Comparison of ENCODE assay signal across 9 cellular contexts in genomic region chr10:112526130-112526529, GRCh38.
A peak's percentile ranks its signal among the peaks of the same experiment; 100 is the strongest.
DNase-seq lines count a peak whose midpoint lies in the region; ATAC-seq and TF ChIP-seq lines count a peak whose summit lies in the region.
"Had no signal": no experiment of that assay in that cellular context is flagged by ENCODE, and none has a peak within 500 bp of the region (broad histone marks: within the 10 kb centered on the region; RNA-seq: fewer than 3 reads in every experiment).

No MANE protein-coding gene starts in this region.

- POLR2A ChIA-PET in IMR-90 (lab: Charles Lee; ENCODE audit: unreplicated experiment) = no interaction called here

- no peak overlapping the region for H3K14ac ChIP-seq in IMR-90 (replicated peaks; ENCODE audit: low read depth, low read length)

- no peak overlapping the region for H4K8ac ChIP-seq in IMR-90 (ENCODE audit: low read depth in 2 of 2, low read length in 2 of 2)

- H3K4me3 ChIP-seq in IMR-90 (ENCODE audit: insufficient read depth, low read depth, low read length) = no peak overlapping the region
- H3K4me3 ChIP-seq in prostate gland = no peak overlapping the region
- H3K4me3 ChIP-seq in spleen = no peak overlapping the region

- H4K20me1 ChIP-seq in IMR-90 (ENCODE audit: insufficient read depth, low read length) = no peaks in the 10 kb centered on the region

- WGBS in IMR-90 (ENCODE audit: extremely low coverage in 2 of 2, insufficient read length in 1 of 2), 2 experiments = no CpG with 5 or more reads among the region's 3 CpGs
- WGBS in prostate gland = 88% methylated on average over 3 of the region's 3 CpGs
- 73 to 91% (median 84%) methylated on average over 3 of the region's 3 CpGs for WGBS in spleen, 5 donors

- no peak overlapping the region for H2BK120ac ChIP-seq in IMR-90 (ENCODE audit: low read depth, low read length)

- no peak overlapping the region for H4K5ac ChIP-seq in IMR-90 (ENCODE audit: low read depth, low read length)

- H3K4me1 ChIP-seq in IMR-90 (ENCODE audit: control insufficient read depth, insufficient read depth, low read length) (peaks cover 9% of the 10 kb centered on the region), prostate gland (replicated peaks) (no peaks in the 10 kb centered on the region), spleen (peaks cover 0 to under 1% (median 0%) of the 10 kb centered on the region in 6 donors)
- H3K4me1 ChIP-seq: tibial nerve had no signal

- no peak overlapping the region for H2BK20ac ChIP-seq in IMR-90 (ENCODE audit: low read depth, low read length)

- H3K56ac ChIP-seq in IMR-90 (ENCODE audit: extremely low read depth, insufficient read depth, low read length) = no peak overlapping the region

- TF ChIP-seq CTCF in IMR-90 (conservative IDR thresholded peaks at IDR 0.05; ENCODE audit: low read depth, low read length) (no peak), prostate gland (IDR thresholded peaks at IDR 0.05) (no peak), spleen (IDR thresholded peaks at IDR 0.05 in 8 of 11, conservative IDR thresholded peaks at IDR 0.05 in 3 of 11) (no peak)

- H3K9me3 ChIP-seq in IMR-90 (ENCODE audit: control insufficient read depth, insufficient read depth, low read length) (no peaks in the 10 kb centered on the region), prostate gland (no peaks in the 10 kb centered on the region), spleen (no peaks in the 10 kb centered on the region)
- H3K9me3 ChIP-seq: tibial nerve had no signal

- in situ Hi-C loops in IMR-90 (cut with MboI; ENCODE audit: low sequenced_read_pairs) = no loop called here

- no peak overlapping the region for H2AK9ac ChIP-seq in IMR-90 (replicated peaks; ENCODE audit: low read depth, low read length, poor library complexity)

- H3K27me3 ChIP-seq in IMR-90 (ENCODE audit: control insufficient read depth, insufficient read depth, low read length) = no peaks in the 10 kb centered on the region
- no peaks in the 10 kb centered on the region for H3K27me3 ChIP-seq in prostate gland (replicated peaks; ENCODE audit: insufficient read depth)
- H3K27me3 ChIP-seq in spleen (replicated peaks in 1 of 7) = no peaks in the 10 kb centered on the region
- H3K27me3 ChIP-seq: tibial nerve had no signal

- no peak for TF ChIP-seq RAD21 in IMR-90 (IDR thresholded peaks at IDR 0.05; ENCODE audit: low read length)

- no peak overlapping the region for H4K91ac ChIP-seq in IMR-90 (ENCODE audit: insufficient read depth, low read depth, low read length)

- H2AK5ac ChIP-seq in IMR-90 (ENCODE audit: low read depth, low read length) = no peak overlapping the region

- H3K9ac ChIP-seq in IMR-90 (ENCODE audit: low read depth, low read length) = no peak overlapping the region

- no peak overlapping the region for H3K4ac ChIP-seq in IMR-90 (ENCODE audit: low read depth, low read length)

- dilution Hi-C loops in IMR-90 (cut with HindIII; ENCODE audit: low sequenced_read_pairs, unreplicated experiment) = no loop called here

- intact Hi-C loops in IMR-90 (cut with micrococcal nuclease) = no loop called here
- intact Hi-C loops in prostate gland (cut with DNase I) = no loop called here
- intact Hi-C loops in spleen (cut with DNase I; ENCODE audit: low total_unique reads) = no loop called here

- no peak overlapping the region for H3K4me2 ChIP-seq in IMR-90 (ENCODE audit: low read depth, low read length)

- no peak overlapping the region for H2BK15ac ChIP-seq in IMR-90 (ENCODE audit: low read depth, low read length)

- H3K79me1 ChIP-seq in IMR-90 (ENCODE audit: low read depth in 1 of 2, low read length in 2 of 2) = peaks cover 0 to 5% of the 10 kb centered on the region in 2 experiments; a peak in 2 of 4 replicates

- no peak overlapping the region for H2AFZ ChIP-seq in IMR-90 (replicated peaks; ENCODE audit: low read length, poor library complexity)

- H3K23ac ChIP-seq in IMR-90 (ENCODE audit: low read depth, low read length) = no peak overlapping the region

- H3K18ac ChIP-seq in IMR-90 (ENCODE audit: low read depth, low read length) = no peak overlapping the region

- no peak overlapping the region for H3K27ac ChIP-seq in IMR-90 (ENCODE audit: insufficient read depth, low read length)
- no peak overlapping the region for H3K27ac ChIP-seq in prostate gland
- H3K27ac ChIP-seq in spleen = no peak overlapping the region
- H3K27ac ChIP-seq: tibial nerve had no signal

- BruUV-seq in IMR-90 (replicated peaks; lab: Mats Ljungman, UMichigan) = no TSS peak

- TF ChIP-seq POLR2A in IMR-90 (IDR thresholded peaks at IDR 0.05; ENCODE audit: low read depth, low read length) (no peak), prostate gland (IDR thresholded peaks at IDR 0.05) (no peak), spleen (IDR thresholded peaks at IDR 0.05) (no peak)

- ATAC-seq in activated CD4-positive, CD25-positive, alpha-beta regulatory T cell treated with anti-CD3 and anti-CD28 coated beads, Interleukin-2, amount 50 U/mL, for 24 hours = peak; percentile 80 to 85
- peak; percentile 97 for ATAC-seq in HG02610 (IDR thresholded peaks at IDR 0.05; ENCODE audit: unreplicated experiment)
- peak; percentile 32; the same call in 1 of the 2 replicates for ATAC-seq in IMR-90 (ENCODE audit: low read depth)

- no peak for DNase-seq in activated CD4-positive, CD25-positive, alpha-beta regulatory T cell treated with anti-CD3 and anti-CD28 coated beads, Interleukin-2, amount 50 U/mL, for 72 hours
- DNase-seq in IMR-90 = peak; percentile 28
- DNase-seq in renal cortical epithelial cell (ENCODE audit: low read depth) = peak; percentile 84
- no peak for DNase-seq in SHP77 (lab: John Stamatoyannopoulos, UW)
- DNase-seq in prostate gland (ENCODE audit: low spot score) = no peak
- DNase-seq in spleen = no peak

- 0 out of 2 replicates have a peak, but pooled peaks cover 1% of the 10 kb centered on the region for H3K36me3 ChIP-seq in IMR-90 (ENCODE audit: control insufficient read depth, insufficient read depth, low read length)
- H3K36me3 ChIP-seq in prostate gland = no peaks in the 10 kb centered on the region
- peaks cover 0 to 20% (median 3%) of the 10 kb centered on the region in 6 donors for H3K36me3 ChIP-seq in spleen
- H3K36me3 ChIP-seq: tibial nerve had no signal

- no peak overlapping the region for H2BK5ac ChIP-seq in IMR-90 (ENCODE audit: low read depth, low read length, poor library complexity, severe bottlenecking)

- H3K9me1 ChIP-seq in IMR-90 (ENCODE audit: insufficient read depth, low read length) = peaks cover 4% of the 10 kb centered on the region; the same call in 1 of the 2 replicates

- CTCF ChIA-PET in IMR-90 (lab: Yijun Ruan, JAX) = no interaction called here

TF ChIP-seq in IMR-90, 13 proteins besides CTCF, POLR2A, EP300 and RAD21:
- TF ChIP-seq MXI1 (IDR thresholded peaks at IDR 0.05; ENCODE audit: borderline replicate concordance, low read depth, low read length) (no peak), RFX5 (IDR thresholded peaks at IDR 0.05; ENCODE audit: low read depth, low read length) (no peak), CEBPB (IDR thresholded peaks at IDR 0.05; ENCODE audit: low read depth, low read length) (no peak), RCOR1 (IDR thresholded peaks at IDR 0.05; ENCODE audit: insufficient replicate concordance, low read length) (no peak), BHLHE40 (IDR thresholded peaks at IDR 0.05; ENCODE audit: low read depth, low read length) (peak; percentile 48; the same call in 1 of the 2 replicates), FOS (IDR thresholded peaks at IDR 0.05; ENCODE audit: low read depth, low read length) (peak; percentile 71; the same call in 1 of the 2 replicates), SMC3 (IDR thresholded peaks at IDR 0.05; ENCODE audit: low read depth, low read length) (no peak), MAFK (IDR thresholded peaks at IDR 0.05; ENCODE audit: low read depth, low read length) (no peak)
- TF ChIP-seq, protein P1, sequence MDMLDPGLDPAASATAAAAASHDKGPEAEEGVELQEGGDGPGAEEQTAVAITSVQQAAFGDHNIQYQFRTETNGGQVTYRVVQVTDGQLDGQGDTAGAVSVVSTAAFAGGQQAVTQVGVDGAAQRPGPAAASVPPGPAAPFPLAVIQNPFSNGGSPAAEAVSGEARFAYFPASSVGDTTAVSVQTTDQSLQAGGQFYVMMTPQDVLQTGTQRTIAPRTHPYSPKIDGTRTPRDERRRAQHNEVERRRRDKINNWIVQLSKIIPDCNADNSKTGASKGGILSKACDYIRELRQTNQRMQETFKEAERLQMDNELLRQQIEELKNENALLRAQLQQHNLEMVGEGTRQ (IDR thresholded peaks at IDR 0.05; ENCODE audit: low read depth, low read length) = peak; percentile 71

Comparison
In these comparisons a context has a peak if more than half of its experiments do, and no peak if none do; other contexts are left out.
1. ATAC-seq: peak in every context shown above with its lines; median percentile 97 in HG02610; 82 in activated CD4-positive, CD25-positive, alpha-beta regulatory T cell treated with anti-CD3 and anti-CD28 coated beads, Interleukin-2, amount 50 U/mL, for 24 hours; 32 in IMR-90.
2. DNase-seq: peak in IMR-90 (single experiment) and renal cortical epithelial cell (single experiment); none in activated CD4-positive, CD25-positive, alpha-beta regulatory T cell treated with anti-CD3 and anti-CD28 coated beads, Interleukin-2, amount 50 U/mL, for 72 hours (single experiment), SHP77 (0 of 2), prostate gland (single experiment) and spleen (single experiment).